In genomic region chr9:134296301-134297081, GRCh38 we compare ENCODE assay signal across 17 cellular contexts.
"Had no signal": no experiment of that assay in that cellular context is flagged by ENCODE, and none has a peak within 500 bp of the region (broad histone marks: within the 10 kb centered on the region; RNA-seq: fewer than 3 reads in every experiment).

No MANE protein-coding gene starts in this region.

- H3K4me3 Mint-ChIP-seq: activated naive CD8-positive, alpha-beta T cell; activated T-cell treated with anti-CD3 and anti-CD28 coated beads, Interleukin-2, amount 50 U/mL, for 72 hours; naive thymus-derived CD8-positive, alpha-beta T cell; stimulated activated naive B cell treated with anti-CD40 and anti-IgM and Interleukin-4, amounts not matched to agents 10 μg/mL and 1 μg/mL and 100 μg/mL, for 72 hours had no signal

- H3K27me3 ChIP-seq: brain microvascular endothelial cell, heart left ventricle, tibial nerve, vagina had no signal

- H3K27me3 Mint-ChIP-seq: activated naive CD8-positive, alpha-beta T cell had no signal

- H3K9me3 ChIP-seq: heart left ventricle, tibial nerve, vagina had no signal

- H3K4me3 ChIP-seq: heart left ventricle, tibial nerve, vagina had no signal

- H3K36me3 ChIP-seq: brain microvascular endothelial cell, heart left ventricle, tibial nerve, vagina, WERI-Rb-1 had no signal

- DNase-seq: activated CD4-positive, alpha-beta T cell treated with anti-CD3 and anti-CD28 coated beads, Interleukin-2, amount 50 U/mL, for 48 hours; activated gamma-delta T cell; activated T-cell treated with anti-CD3 and anti-CD28 coated beads, Interleukin-2, amount 50 U/mL, for 72 hours; amygdala; brain microvascular endothelial cell; dermis blood vessel endothelial cell; left colon; nucleus accumbens; stimulated activated CD4-positive, alpha-beta T cell treated with anti-CD3 and anti-CD28 coated beads, Interleukin-4, amount 100 ng/mL, for 1 hour; stimulated activated naive B cell treated with anti-CD40 and anti-IgM and Interleukin-4, amounts not matched to agents 10 μg/mL and 1 μg/mL and 100 μg/mL, for 72 hours; T-helper 17 cell; WERI-Rb-1 had no signal

- ATAC-seq: activated T-cell treated with anti-CD3 and anti-CD28 coated beads, Interleukin-2, amount 50 U/mL, for 72 hours; heart left ventricle; left colon; naive thymus-derived CD8-positive, alpha-beta T cell; stimulated activated naive B cell treated with anti-CD40 and anti-IgM and Interleukin-4, amounts not matched to agents 10 μg/mL and 1 μg/mL and 100 μg/mL, for 72 hours; T-helper 17 cell had no signal

- H3K27ac Mint-ChIP-seq: activated naive CD8-positive, alpha-beta T cell; activated T-cell treated with anti-CD3 and anti-CD28 coated beads, Interleukin-2, amount 50 U/mL, for 72 hours; stimulated activated naive B cell treated with anti-CD40 and anti-IgM and Interleukin-4, amounts not matched to agents 10 μg/mL and 1 μg/mL and 100 μg/mL, for 72 hours; T-helper 17 cell had no signal

- H3K36me3 Mint-ChIP-seq: activated naive CD8-positive, alpha-beta T cell; naive thymus-derived CD8-positive, alpha-beta T cell; stimulated activated naive B cell treated with anti-CD40 and anti-IgM and Interleukin-4, amounts not matched to agents 10 μg/mL and 1 μg/mL and 100 μg/mL, for 72 hours had no signal

- H3K9me3 Mint-ChIP-seq: activated T-cell treated with anti-CD3 and anti-CD28 coated beads, Interleukin-2, amount 50 U/mL, for 72 hours; naive thymus-derived CD8-positive, alpha-beta T cell; stimulated activated naive B cell treated with anti-CD40 and anti-IgM and Interleukin-4, amounts not matched to agents 10 μg/mL and 1 μg/mL and 100 μg/mL, for 72 hours had no signal

- H3K27ac ChIP-seq: brain microvascular endothelial cell, heart left ventricle, tibial nerve, vagina, WERI-Rb-1 had no signal
